ENCODE assay signal across 8 cellular contexts in genomic region chr7:73578342-73579124, GRCh38. TPM values are rescaled to one million over a fixed set of nuclear protein-coding genes. Genes with fewer than 3 reads are reported as not detected.
A peak's percentile ranks its signal among the peaks of the same experiment; 100 is the strongest.
DNase-seq lines count a peak whose midpoint lies in the region; ATAC-seq lines count a peak whose summit lies in the region.

Gene TBL2 (minus strand): TSS chr7:73578579. CDS start chr7:73578549, 30 bp downstream.

- peak within 1 kb of the TSS; percentile 93 for H3K4me3 Mint-ChIP-seq in activated T-helper 1 cell treated with anti-CD3 and anti-CD28 coated beads, Interleukin-12 subunit alpha, Interleukin-12 subunit beta, Interleukin-2, Interleukin-4 antibody, amounts not matched to agents 30 ng/mL and 10 ng/mL and 1 ng/mL, durations not matched to agents 14 hours and 24 hours and 36 hours
- H3K4me3 Mint-ChIP-seq in naive thymus-derived CD4-positive, alpha-beta T cell = peak within 1 kb of the TSS; percentile 91 to 98 (median 96)
- peak within 1 kb of the TSS; percentile 93 to 99 for H3K4me3 Mint-ChIP-seq in stimulated activated naive B cell treated with anti-CD40 and anti-IgM and Interleukin-4, amounts not matched to agents 10 μg/mL and 1 μg/mL and 100 μg/mL, for 72 hours

- CTCF ChIA-PET in naive thymus-derived CD4-positive, alpha-beta T cell (lab: Charles Lee) = interaction anchor here (0.7 to 1.0 kb wide), 2 partner anchors 42 to 51 kb away, joined by 3 to 4 read pairs; no protein-coding TSS in a partner anchor

- no peaks in the 10 kb centered on the region for H3K27me3 Mint-ChIP-seq in activated T-helper 1 cell treated with anti-CD3 and anti-CD28 coated beads, Interleukin-12 subunit alpha, Interleukin-12 subunit beta, Interleukin-2, Interleukin-4 antibody, amounts not matched to agents 30 ng/mL and 10 ng/mL and 1 ng/mL, durations not matched to agents 14 hours and 24 hours and 36 hours (ENCODE audit: insufficient read depth)
- H3K27me3 Mint-ChIP-seq in naive thymus-derived CD4-positive, alpha-beta T cell = no peaks in the 10 kb centered on the region
- no peaks in the 10 kb centered on the region for H3K27me3 Mint-ChIP-seq in stimulated activated naive B cell treated with anti-CD40 and anti-IgM and Interleukin-4, amounts not matched to agents 10 μg/mL and 1 μg/mL and 100 μg/mL, for 72 hours

- H3K27me3 ChIP-seq in GM23248 (replicated peaks; ENCODE audit: insufficient read depth) = no peaks in the 10 kb centered on the region
- no peaks in the 10 kb centered on the region for H3K27me3 ChIP-seq in naive thymus-derived CD4-positive, alpha-beta T cell (ENCODE audit: control insufficient read depth in 2 of 2, insufficient read depth in 2 of 2, low read length in 2 of 2)

- DNase-seq in EH (ENCODE audit: low read depth) (peak; percentile 98), GM23248 (peak; percentile 100), Kasumi-1 (lab: John Stamatoyannopoulos, UW) (peak; percentile 99), RPMI7951 (ENCODE audit: low read depth) (peak; percentile 98), fibroblast of gingiva (ENCODE audit: low read depth) (peak; percentile 97)
- peak; percentile 98 for DNase-seq in activated T-helper 1 cell treated with anti-CD3 and anti-CD28 coated beads, Interleukin-12 subunit alpha, Interleukin-12 subunit beta, Interleukin-2, Interleukin-4 antibody, amounts not matched to agents 30 ng/mL and 10 ng/mL and 1 ng/mL, durations not matched to agents 14 hours and 24 hours and 36 hours (ENCODE audit: low spot score)
- DNase-seq in naive thymus-derived CD4-positive, alpha-beta T cell = peak; percentile 98 to 99 (median 98)
- DNase-seq in stimulated activated naive B cell treated with anti-CD40 and anti-IgM and Interleukin-4, amounts not matched to agents 10 μg/mL and 1 μg/mL and 100 μg/mL, for 72 hours = peak; percentile 97

- H3K9me2 ChIP-seq in GM23248 (ENCODE audit: insufficient read depth) = no peaks in the 10 kb centered on the region

- in situ Hi-C loops in GM23248 (cut with MboI) = no loop called here

- peak; percentile 94 for ATAC-seq in naive thymus-derived CD4-positive, alpha-beta T cell
- peak; percentile 89 to 91 for ATAC-seq in stimulated activated naive B cell treated with anti-CD40 and anti-IgM and Interleukin-4, amounts not matched to agents 10 μg/mL and 1 μg/mL and 100 μg/mL, for 72 hours (replicated peaks)

- peak within 1 kb of the TSS; percentile 88 for H3K4me3 ChIP-seq in GM23248
- H3K4me3 ChIP-seq in naive thymus-derived CD4-positive, alpha-beta T cell (ENCODE audit: low read length) = peak within 1 kb of the TSS; percentile 61

- H3K9ac ChIP-seq in GM23248 = peak within 1 kb of the TSS; percentile 96

- H3K36me3 ChIP-seq in GM23248 (ENCODE audit: low read depth) = peaks cover 15% of the 10 kb centered on the region
- peaks cover 0 to 19% (median 10%) of the 10 kb centered on the region in 3 experiments for H3K36me3 ChIP-seq in naive thymus-derived CD4-positive, alpha-beta T cell (ENCODE audit: control insufficient read depth in 2 of 3, insufficient read depth in 3 of 3, low read length in 3 of 3)

- H3K79me2 ChIP-seq in GM23248 (ENCODE audit: insufficient read depth) = peaks cover 47% of the 10 kb centered on the region

- intact Hi-C loops in activated T-helper 1 cell treated with anti-CD3 and anti-CD28 coated beads, Interleukin-12 subunit alpha, Interleukin-12 subunit beta, Interleukin-2, Interleukin-4 antibody, amounts not matched to agents 30 ng/mL and 10 ng/mL and 1 ng/mL, durations not matched to agents 14 hours and 24 hours and 36 hours (cut with micrococcal nuclease) = loop anchor here (1.0 kb wide), 11 partner anchors 10 to 596 kb away; partner anchors contain the start of genes ABHD11, BAZ1B, BCL7B and BUD23
- intact Hi-C loops in naive thymus-derived CD4-positive, alpha-beta T cell (cut with micrococcal nuclease) = loop anchor here (1.0 to 10.0 kb wide), 15 partner anchors 21 to 674 kb away; partner anchors contain the start of genes ABHD11 (in 2 of the 2), BAZ1B (in 2 of the 2), BCL7B (in 2 of the 2) and BUD23 (in 2 of the 2)

- peaks cover 21% of the 10 kb centered on the region for H3K36me3 Mint-ChIP-seq in activated T-helper 1 cell treated with anti-CD3 and anti-CD28 coated beads, Interleukin-12 subunit alpha, Interleukin-12 subunit beta, Interleukin-2, Interleukin-4 antibody, amounts not matched to agents 30 ng/mL and 10 ng/mL and 1 ng/mL, durations not matched to agents 14 hours and 24 hours and 36 hours (ENCODE audit: low read depth)
- H3K36me3 Mint-ChIP-seq in naive thymus-derived CD4-positive, alpha-beta T cell = peaks cover 0 to 11% (median 5%) of the 10 kb centered on the region in 5 donors
- peaks cover 10 to 19% of the 10 kb centered on the region in 2 donors for H3K36me3 Mint-ChIP-seq in stimulated activated naive B cell treated with anti-CD40 and anti-IgM and Interleukin-4, amounts not matched to agents 10 μg/mL and 1 μg/mL and 100 μg/mL, for 72 hours

- H4K20me1 ChIP-seq in GM23248 (ENCODE audit: insufficient read depth) = no peaks in the 10 kb centered on the region

- 1 to 3% methylated on average over 55 to 59 of the region's 75 CpGs for WGBS in GM23248 (ENCODE audit: low coverage in 1 of 2, low lambda C conversion rate in 2 of 2, missing lambda C conversion rate in 2 of 2), 2 experiments

- H3K9me3 Mint-ChIP-seq in activated T-helper 1 cell treated with anti-CD3 and anti-CD28 coated beads, Interleukin-12 subunit alpha, Interleukin-12 subunit beta, Interleukin-2, Interleukin-4 antibody, amounts not matched to agents 30 ng/mL and 10 ng/mL and 1 ng/mL, durations not matched to agents 14 hours and 24 hours and 36 hours = no peaks in the 10 kb centered on the region
- no peaks in the 10 kb centered on the region for H3K9me3 Mint-ChIP-seq in naive thymus-derived CD4-positive, alpha-beta T cell
- H3K9me3 Mint-ChIP-seq in stimulated activated naive B cell treated with anti-CD40 and anti-IgM and Interleukin-4, amounts not matched to agents 10 μg/mL and 1 μg/mL and 100 μg/mL, for 72 hours = peaks cover 2 to 5% of the 10 kb centered on the region in 2 donors

- H2AFZ ChIP-seq in GM23248 = peak within 1 kb of the TSS; percentile 94

- peaks cover 15% of the 10 kb centered on the region; the same call in 1 of the 2 replicates for H3K4me1 ChIP-seq in GM23248 (ENCODE audit: insufficient read depth)
- peaks cover 13 to 14% of the 10 kb centered on the region in 2 donors for H3K4me1 ChIP-seq in naive thymus-derived CD4-positive, alpha-beta T cell (ENCODE audit: control insufficient read depth in 2 of 2, insufficient read depth in 2 of 2, low read length in 2 of 2)

- POLR2A ChIA-PET in naive thymus-derived CD4-positive, alpha-beta T cell (lab: Charles Lee) = interaction anchor here (0.6 to 4.5 kb wide), 13 partner anchors 9 to 160 kb away, joined by 3 to 37 read pairs (median 5); partner anchors contain the start of genes ABHD11, BAZ1B, BCL7B and BUD23

- H3K9me3 ChIP-seq in GM23248 (ENCODE audit: low read depth) = no peaks in the 10 kb centered on the region
- no peaks in the 10 kb centered on the region for H3K9me3 ChIP-seq in naive thymus-derived CD4-positive, alpha-beta T cell (ENCODE audit: control insufficient read depth in 2 of 3, low read length in 3 of 3)

- peaks cover 7% of the 10 kb centered on the region for H3F3A ChIP-seq in GM23248 (ENCODE audit: insufficient read depth)

- peaks cover 28% of the 10 kb centered on the region for H3K4me1 Mint-ChIP-seq in activated T-helper 1 cell treated with anti-CD3 and anti-CD28 coated beads, Interleukin-12 subunit alpha, Interleukin-12 subunit beta, Interleukin-2, Interleukin-4 antibody, amounts not matched to agents 30 ng/mL and 10 ng/mL and 1 ng/mL, durations not matched to agents 14 hours and 24 hours and 36 hours (ENCODE audit: low read depth)
- H3K4me1 Mint-ChIP-seq in naive thymus-derived CD4-positive, alpha-beta T cell = peaks cover 14 to 35% (median 31%) of the 10 kb centered on the region in 7 donors
- H3K4me1 Mint-ChIP-seq in stimulated activated naive B cell treated with anti-CD40 and anti-IgM and Interleukin-4, amounts not matched to agents 10 μg/mL and 1 μg/mL and 100 μg/mL, for 72 hours = peaks cover 20 to 28% of the 10 kb centered on the region in 2 donors

- H3K27ac ChIP-seq in GM23248 = peak within 1 kb of the TSS; percentile 93
- H3K27ac ChIP-seq in naive thymus-derived CD4-positive, alpha-beta T cell (ENCODE audit: low read depth, low read length) = peak within 1 kb of the TSS; percentile 88

- peak within 1 kb of the TSS; percentile 96 for H3K27ac Mint-ChIP-seq in activated T-helper 1 cell treated with anti-CD3 and anti-CD28 coated beads, Interleukin-12 subunit alpha, Interleukin-12 subunit beta, Interleukin-2, Interleukin-4 antibody, amounts not matched to agents 30 ng/mL and 10 ng/mL and 1 ng/mL, durations not matched to agents 14 hours and 24 hours and 36 hours
- H3K27ac Mint-ChIP-seq in naive thymus-derived CD4-positive, alpha-beta T cell = peak within 1 kb of the TSS; percentile 97 to 99 (median 98)
- H3K27ac Mint-ChIP-seq in stimulated activated naive B cell treated with anti-CD40 and anti-IgM and Interleukin-4, amounts not matched to agents 10 μg/mL and 1 μg/mL and 100 μg/mL, for 72 hours = peak within 1 kb of the TSS; percentile 99

- peak within 1 kb of the TSS; percentile 94 for H3K4me2 ChIP-seq in GM23248 (ENCODE audit: unreplicated experiment)

RNA-seq across cellular contexts. Expression of gene TBL2, which starts in this region (rescaled TPM):
- 72.1 and 101 TPM in 2 replicates for total RNA-seq in GM23248 (2014; rRNA removed; shearing (Covaris generic))
- 69.7 and 78.0 TPM in 2 replicates for polyA plus RNA-seq in GM23248 (2016; fragmentation: Nextera tagmentation; extraction: Ambion mirVana)
- total RNA-seq in RPMI7951 (2014; rRNA removed; shearing (Covaris generic)) = 78.9 and 88.3 TPM in 2 replicates
- total RNA-seq in activated T-helper 1 cell treated with anti-CD3 and anti-CD28 coated beads, Interleukin-12 subunit alpha, Interleukin-12 subunit beta, Interleukin-2, Interleukin-4 antibody, amounts not matched to agents 30 ng/mL and 10 ng/mL and 1 ng/mL, durations not matched to agents 14 hours and 24 hours and 36 hours = 46.5 and 48.2 TPM in 2 replicates
- total RNA-seq in naive thymus-derived CD4-positive, alpha-beta T cell = 10 to 100 TPM; 19.2 to 40.9 (median 32.8) TPM
- 10 to 100 TPM; 21.3 to 29.0 TPM for polyA plus RNA-seq in naive thymus-derived CD4-positive, alpha-beta T cell

Comparison
In these comparisons a context has a peak if more than half of its experiments do, and no peak if none do; other contexts are left out.
1. Peak in every context shown above with its lines: DNase-seq, ATAC-seq, H3K4me3 ChIP-seq and H3K27ac ChIP-seq.